In genomic region chr11:32420937-32421532, GRCh38 we compare ENCODE assay signal across 1 cellular context.
TF ChIP-seq lines count a peak whose summit lies in the region.

No MANE protein-coding gene starts in this region.

TF ChIP-seq in K562, 482 proteins besides CTCF, POLR2A, EP300 and RAD21 (continued from another document):
- TF ChIP-seq TEAD1 (CRISPR knock-in tag; IDR thresholded peaks at IDR 0.05) (peak in 1 of 2 experiments; percentile 66; a peak in 2 of 4 replicates), CBFA2T3 (IDR thresholded peaks at IDR 0.05) (peak; percentile 50), IFI16 (CRISPR knock-in tag; IDR thresholded peaks at IDR 0.05) (no peak)
